Comparison of ENCODE assay signal across 9 cellular contexts in the genomic region with DNA sequence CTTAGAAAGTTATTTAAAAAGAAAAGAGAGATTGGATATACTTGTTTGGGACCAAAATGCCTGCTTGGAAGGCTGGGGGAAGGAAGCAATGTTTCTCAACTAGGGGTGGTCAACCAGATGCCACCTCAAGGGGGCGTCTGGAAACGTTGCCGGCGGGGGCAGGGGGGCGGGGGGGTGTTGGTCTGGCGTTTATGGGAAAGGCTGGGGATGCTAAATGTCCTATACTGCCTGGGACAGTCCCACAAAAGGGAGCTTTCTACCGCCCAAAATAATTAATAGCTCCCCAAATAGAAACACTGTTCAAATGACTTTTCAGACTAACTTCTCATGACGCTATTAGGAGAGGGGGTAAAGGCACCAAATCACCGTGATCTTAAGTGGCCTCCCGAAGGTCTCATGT. TPM values are rescaled to one million over a fixed set of nuclear protein-coding genes. Genes with fewer than 3 reads are reported as not detected.
DNase-seq lines count a peak whose midpoint lies in the region; ATAC-seq and TF ChIP-seq lines count a peak whose summit lies in the region.
"Had no signal": no experiment of that assay in that cellular context is flagged by ENCODE, and none has a peak within 500 bp of the region (broad histone marks: within the 10 kb centered on the region; RNA-seq: fewer than 3 reads in every experiment).

No MANE protein-coding gene starts in this region.

- H3K9me3 ChIP-seq in mammary epithelial cell (replicated peaks; ENCODE audit: insufficient read depth, low read length), result no peaks in the 10 kb centered on the region
- no peaks in the 10 kb centered on the region for H3K9me3 ChIP-seq in ovary
- H3K9me3 ChIP-seq: prostate gland had no signal

- CTCF ChIA-PET in mammary epithelial cell (lab: Charles Lee; ENCODE audit: low non-redundant PET), result no interaction called here

- peak overlapping the region; percentile 56; the same call in 1 of the 2 replicates for H3K4me2 ChIP-seq in KMS-11
- H3K4me2 ChIP-seq in mammary epithelial cell (ENCODE audit: insufficient read depth, low read depth, low read length), result peak overlapping the region; percentile 86

- H2AFZ ChIP-seq in KMS-11 (ENCODE audit: low read depth) (no peak overlapping the region), mammary epithelial cell (ENCODE audit: low read depth, low read length) (no peak overlapping the region)

- peaks cover 28% of the 10 kb centered on the region for H3K27me3 Mint-ChIP-seq in neural crest cell (ENCODE audit: low read depth)

- dilution Hi-C loops in mammary epithelial cell (cut with HindIII; ENCODE audit: low sequenced_read_pairs), result no loop called here

- no TSS peak for BruUV-seq in mammary epithelial cell (replicated peaks; lab: Mats Ljungman, UMichigan)

- H3K79me2 ChIP-seq in KMS-11 (ENCODE audit: insufficient read depth, low read depth), result peaks cover 37% of the 10 kb centered on the region
- peaks cover 70% of the 10 kb centered on the region for H3K79me2 ChIP-seq in mammary epithelial cell (ENCODE audit: insufficient read depth, low read length)

- H3K36me3 Mint-ChIP-seq in neural crest cell (ENCODE audit: low read depth), result peaks cover 17% of the 10 kb centered on the region

- no peak for TF ChIP-seq POLR2A in ovary (IDR thresholded peaks at IDR 0.05)

- H3K4me1 Mint-ChIP-seq in neural crest cell, result peaks cover 43% of the 10 kb centered on the region

- 83% methylated on average over 2 of the region's 10 CpGs for WGBS in mammary epithelial cell (ENCODE audit: low coverage, missing lambda C conversion rate)
- 26 to 35% (median 31%) methylated on average over 10 of the region's 10 CpGs for WGBS in ovary, 3 donors

- H3K4me3 ChIP-seq in KMS-11 (IDR thresholded peaks at IDR 0.05; ENCODE audit: insufficient read depth, low read depth, low read length) (no peak overlapping the region), mammary epithelial cell (replicated peaks in 1 of 3; ENCODE audit: insufficient read depth in 1 of 3, low read depth in 2 of 3, low read length in 3 of 3) (peak overlapping the region in 1 of 3 experiments; percentile 70), ovary (no peak overlapping the region)
- H3K4me3 ChIP-seq: prostate gland had no signal

- H3K27me3 ChIP-seq in KMS-11 (ENCODE audit: insufficient read depth, low read depth), result no peaks in the 10 kb centered on the region
- H3K27me3 ChIP-seq in mammary epithelial cell (ENCODE audit: insufficient read depth, low read length), result no peaks in the 10 kb centered on the region
- no peaks in the 10 kb centered on the region for H3K27me3 ChIP-seq in ovary

- no peak overlapping the region for H3K27ac Mint-ChIP-seq in neural crest cell (ENCODE audit: unreplicated experiment)

- in situ Hi-C loops in mammary epithelial cell (cut with MboI; ENCODE audit: low sequenced_read_pairs in 2 of 2), result no loop called here

- peak overlapping the region; percentile 78 for H3K4me3 Mint-ChIP-seq in neural crest cell

- H3K27ac ChIP-seq in KMS-11 (no peak overlapping the region), mammary epithelial cell (ENCODE audit: insufficient read depth, low read depth, low read length) (no peak overlapping the region), ovary (no peak overlapping the region)
- H3K27ac ChIP-seq: prostate gland had no signal

- intact Hi-C loops in mammary epithelial cell (cut with micrococcal nuclease) (loop anchor here (10.0 kb wide), 1 partner anchor 128 kb away; no protein-coding TSS in a partner anchor), ovary (cut with DNase I) (loop anchor here in 1 of 4 donors (10.0 kb wide), 1 partner anchor 128 kb away; no protein-coding TSS in a partner anchor)

- peak; percentile 46 for DNase-seq in NCI-H2227 (lab: John Stamatoyannopoulos, UW; ENCODE audit: unreplicated experiment)
- no peak for DNase-seq in NCI-H2227 treated with DMSO at 0.1 percent for 48 hours (lab: John Stamatoyannopoulos, UW)
- DNase-seq in mammary epithelial cell, result no peak
- DNase-seq in neural crest cell (ENCODE audit: low read depth, low spot score), result no peak
- DNase-seq in NCI-H1436 treated with DMSO at 0.1 percent for 48 hours (lab: John Stamatoyannopoulos, UW), result no peak
- DNase-seq in ovary, result no peak

- TF ChIP-seq CTCF in KMS-11 (conservative IDR thresholded peaks at IDR 0.05; ENCODE audit: low read depth, low read length), result no peak; the same call in 1 of the 2 replicates
- TF ChIP-seq CTCF in mammary epithelial cell (conservative IDR thresholded peaks at IDR 0.05 in 1 of 2, IDR thresholded peaks at IDR 0.05 in 1 of 2; ENCODE audit: extremely low read depth in 1 of 2, insufficient read depth in 1 of 2, low read depth in 1 of 2, low read length in 2 of 2), result peak in 1 of 2 donors; percentile 7
- TF ChIP-seq CTCF in neural crest cell (conservative IDR thresholded peaks at IDR 0.05), result peak; percentile 61
- TF ChIP-seq CTCF in ovary (IDR thresholded peaks at IDR 0.05), result no peak

- H3K36me3 ChIP-seq in KMS-11 (ENCODE audit: insufficient read depth) (peaks cover 7% of the 10 kb centered on the region; the same call in 1 of the 2 replicates), mammary epithelial cell (ENCODE audit: insufficient read depth, low read length) (peaks cover 33% of the 10 kb centered on the region), ovary (no peaks in the 10 kb centered on the region)

- ATAC-seq in HG02571 (IDR thresholded peaks at IDR 0.05; ENCODE audit: unreplicated experiment), result no peak

- H3K4me1 ChIP-seq in KMS-11 (ENCODE audit: low read depth, poor library complexity, severe bottlenecking), result peaks cover 42% of the 10 kb centered on the region
- peaks cover 38% of the 10 kb centered on the region for H3K4me1 ChIP-seq in mammary epithelial cell (ENCODE audit: insufficient read depth, low read length)
- H3K4me1 ChIP-seq in ovary (ENCODE audit: insufficient read depth), result peaks cover 5% of the 10 kb centered on the region

- no peak overlapping the region for H3K9ac ChIP-seq in KMS-11
- H3K9ac ChIP-seq in mammary epithelial cell (ENCODE audit: insufficient read depth, low read length), result no peak overlapping the region

- H3K9me3 Mint-ChIP-seq in neural crest cell, result peaks cover 3% of the 10 kb centered on the region

- H4K20me1 ChIP-seq in KMS-11 (ENCODE audit: insufficient read depth), result peaks cover 3% of the 10 kb centered on the region
- H4K20me1 ChIP-seq in mammary epithelial cell (ENCODE audit: insufficient read depth, low read length), result peaks cover 8% of the 10 kb centered on the region

- no peak for TF ChIP-seq EP300 in ovary (IDR thresholded peaks at IDR 0.05)

RNA-seq across cellular contexts. Expression of a gene that starts 2.2 kb away (rescaled TPM):
- total RNA-seq in mammary epithelial cell (10 to 100 TPM; 58.3 to 66.7 TPM), neural crest cell (66.5 and 73.5 TPM in 2 replicates), ovary (10 to 100 TPM; 33.0 to 52.0 (median 43.0) TPM)
- polyA plus RNA-seq in mammary epithelial cell (40.1 TPM), ovary (10 to 100 TPM; 19.8 to 25.0 TPM)
- polyA minus RNA-seq in mammary epithelial cell, result 112 TPM
